7 cellular contexts compared by ENCODE assay signal in genomic region chr3:172093581-172094443, GRCh38. TPM values are rescaled to one million over a fixed set of nuclear protein-coding genes. Genes with fewer than 3 reads are reported as not detected.
A peak's percentile ranks its signal among the peaks of the same experiment; 100 is the strongest.
DNase-seq lines count a peak whose midpoint lies in the region; ATAC-seq, FAIRE-seq and TF ChIP-seq lines count a peak whose summit lies in the region.
"Not testable (repeated sequence)": the region's sequence is repeated elsewhere in the genome, so short reads cannot be mapped to it uniquely, and the experiment has no call there.

No MANE protein-coding gene starts in this region.

- not testable (repeated sequence) for H3K9me1 ChIP-seq in endothelial cell of umbilical vein (replicated peaks; ENCODE audit: control insufficient read depth, extremely low read depth, insufficient read depth, low read length)

- CTCF ChIA-PET in RWPE1 (lab: Yijun Ruan, JAX), result not testable (repeated sequence)
- CTCF ChIA-PET in endothelial cell of umbilical vein (lab: Charles Lee), result interaction anchor here (0.6 to 1.6 kb wide), 2 partner anchors 56 to 182 kb away, joined by 3 to 4 read pairs; no protein-coding TSS in a partner anchor

- DNase-seq in HL-60 (ENCODE audit: low read depth in 1 of 2, low spot score in 1 of 2); RWPE1 (ENCODE audit: low spot score); endothelial cell of umbilical vein (ENCODE audit: low read depth, low spot score); natural killer cell treated with Interleukin-12 subunit alpha and Interleukin-12 subunit beta and Interleukin-15 and Interleukin-18, amount 100 ng/mL, for 72 hours (ENCODE audit: low spot score); gastrocnemius medialis: not testable (repeated sequence)

- not testable (repeated sequence) for H3K9ac ChIP-seq in endothelial cell of umbilical vein (replicated peaks; ENCODE audit: extremely low read depth, insufficient read depth, low read length); liver (ENCODE audit: low read depth in 1 of 2, low read length in 2 of 2); subcutaneous abdominal adipose tissue (ENCODE audit: low read length in 5 of 5)

- peaks cover 26% of the 10 kb centered on the region for H4K20me1 ChIP-seq in endothelial cell of umbilical vein (replicated peaks; ENCODE audit: control insufficient read depth, extremely low read depth, insufficient read depth, low read length)

- in situ Hi-C loops in gastrocnemius medialis (cut with MboI; ENCODE audit: low sequenced_read_pairs in 4 of 4), result not testable (repeated sequence)

- not testable (repeated sequence) for TF ChIP-seq CTCF in HL-60 (IDR thresholded peaks at IDR 0.05; ENCODE audit: insufficient read depth, low read length); RWPE1 (conservative IDR thresholded peaks at IDR 0.05; ENCODE audit: low read depth); endothelial cell of umbilical vein (IDR thresholded peaks at IDR 0.05; ENCODE audit: extremely low read depth in 1 of 2, insufficient read depth in 1 of 2, low read depth in 1 of 2, low read length in 2 of 2); liver (IDR thresholded peaks at IDR 0.05; ENCODE audit: low read depth, low read length, missing input control); gastrocnemius medialis (IDR thresholded peaks at IDR 0.05 in 4 of 5, conservative IDR thresholded peaks at IDR 0.05 in 1 of 5)

- not testable (repeated sequence) for H2AFZ ChIP-seq in endothelial cell of umbilical vein (ENCODE audit: low read depth, low read length)

- H3K4me2 ChIP-seq in endothelial cell of umbilical vein (ENCODE audit: insufficient read depth, low read length), result peak overlapping the region; percentile 3

- peak overlapping the region; percentile 77 for H3K4me3 Mint-ChIP-seq in natural killer cell treated with Interleukin-12 subunit alpha and Interleukin-12 subunit beta and Interleukin-15 and Interleukin-18, amount 100 ng/mL, for 72 hours

- not testable (repeated sequence) for FAIRE-seq in endothelial cell of umbilical vein (lab: Jason Lieb, UNC)

- H3K4me3 ChIP-seq in HL-60 (replicated peaks; ENCODE audit: insufficient read depth, low read length); endothelial cell of umbilical vein (replicated peaks in 1 of 3; ENCODE audit: insufficient read depth in 1 of 3, low read depth in 1 of 3, low read length in 3 of 3); liver (ENCODE audit: low read depth in 1 of 3, low read length in 3 of 3); gastrocnemius medialis; subcutaneous abdominal adipose tissue (ENCODE audit: low read depth in 1 of 5, low read length in 5 of 5): not testable (repeated sequence)

- not testable (repeated sequence) for H3K9me3 ChIP-seq in endothelial cell of umbilical vein (replicated peaks; ENCODE audit: control insufficient read depth, insufficient read depth, low read length); liver (ENCODE audit: control insufficient read depth in 4 of 4, low read length in 3 of 4); gastrocnemius medialis; subcutaneous abdominal adipose tissue (ENCODE audit: control insufficient read depth in 5 of 5, low read length in 5 of 5)

- H3K36me3 ChIP-seq in endothelial cell of umbilical vein (ENCODE audit: control insufficient read depth in 2 of 2, extremely low read depth in 1 of 2, insufficient read depth in 2 of 2, low read length in 2 of 2); liver (ENCODE audit: control insufficient read depth in 4 of 4, insufficient read depth in 3 of 4, low read depth in 1 of 4, low read length in 3 of 4); gastrocnemius medialis; subcutaneous abdominal adipose tissue (ENCODE audit: control insufficient read depth in 5 of 5, insufficient read depth in 5 of 5, low read length in 5 of 5): not testable (repeated sequence)

- not testable (repeated sequence) for H3K27me3 ChIP-seq in HL-60 (ENCODE audit: insufficient read depth, poor library complexity, severe bottlenecking); endothelial cell of umbilical vein (ENCODE audit: control insufficient read depth in 2 of 2, insufficient read depth in 2 of 2, low read length in 2 of 2); liver (ENCODE audit: control insufficient read depth in 4 of 4, insufficient read depth in 4 of 4, low read length in 3 of 4); gastrocnemius medialis; subcutaneous abdominal adipose tissue (ENCODE audit: control insufficient read depth in 5 of 5, insufficient read depth in 4 of 5, low read length in 5 of 5)

- peaks cover 63% of the 10 kb centered on the region for H3K4me1 ChIP-seq in endothelial cell of umbilical vein (ENCODE audit: control insufficient read depth, extremely low read depth, insufficient read depth, low read length)
- peaks cover 5 to 25% (median 13%) of the 10 kb centered on the region in 4 donors for H3K4me1 ChIP-seq in liver (ENCODE audit: control insufficient read depth in 4 of 4, insufficient read depth in 4 of 4, low read length in 3 of 4)
- H3K4me1 ChIP-seq in gastrocnemius medialis, result peaks cover 56 to 59% of the 10 kb centered on the region in 2 donors
- peaks cover 3 to 47% (median 32%) of the 10 kb centered on the region in 5 donors for H3K4me1 ChIP-seq in subcutaneous abdominal adipose tissue (ENCODE audit: control insufficient read depth in 5 of 5, insufficient read depth in 5 of 5, low read length in 5 of 5)

- H3K36me3 Mint-ChIP-seq in natural killer cell treated with Interleukin-12 subunit alpha and Interleukin-12 subunit beta and Interleukin-15 and Interleukin-18, amount 100 ng/mL, for 72 hours, result peaks cover 20% of the 10 kb centered on the region

- TF ChIP-seq POLR2A in endothelial cell of umbilical vein (IDR thresholded peaks at IDR 0.05; ENCODE audit: low read depth, low read length); gastrocnemius medialis (IDR thresholded peaks at IDR 0.05): not testable (repeated sequence)

- H3K27ac ChIP-seq in HL-60 (replicated peaks) (peak overlapping the region; percentile 25), RWPE1 (peak overlapping the region; percentile 53), liver (ENCODE audit: low read depth in 1 of 2, low read length in 2 of 2) (peak overlapping the region in 1 of 2 donors; percentile 40), gastrocnemius medialis (peak overlapping the region in 3 of 4 donors; percentile 19 to 72 (median 64)), subcutaneous abdominal adipose tissue (ENCODE audit: low read depth, low read length) (peak overlapping the region; percentile 64)
- not testable (repeated sequence) for H3K27ac ChIP-seq in endothelial cell of umbilical vein (ENCODE audit: insufficient read depth, low read depth, low read length)

- ATAC-seq in natural killer cell treated with Interleukin-12 subunit alpha and Interleukin-12 subunit beta and Interleukin-15 and Interleukin-18, amount 100 ng/mL, for 72 hours; gastrocnemius medialis: not testable (repeated sequence)

- not testable (repeated sequence) for BruUV-seq in endothelial cell of umbilical vein (replicated peaks; lab: Mats Ljungman, UMichigan)

- H3K9me3 Mint-ChIP-seq in natural killer cell treated with Interleukin-12 subunit alpha and Interleukin-12 subunit beta and Interleukin-15 and Interleukin-18, amount 100 ng/mL, for 72 hours, result not testable (repeated sequence)

- H3K27ac Mint-ChIP-seq in natural killer cell treated with Interleukin-12 subunit alpha and Interleukin-12 subunit beta and Interleukin-15 and Interleukin-18, amount 100 ng/mL, for 72 hours, result peak overlapping the region; percentile 88 to 96

- TF ChIP-seq RAD21 in liver (IDR thresholded peaks at IDR 0.05), result not testable (repeated sequence)

- dilution Hi-C loops in endothelial cell of umbilical vein (cut with MboI; ENCODE audit: extremely low pct_ligation_motif_present, low sequenced_read_pairs), result not testable (repeated sequence)

- intact Hi-C loops in endothelial cell of umbilical vein (cut with micrococcal nuclease); gastrocnemius medialis (cut with DNase I; ENCODE audit: low total_unique reads): not testable (repeated sequence)

- H3K4me1 Mint-ChIP-seq in natural killer cell treated with Interleukin-12 subunit alpha and Interleukin-12 subunit beta and Interleukin-15 and Interleukin-18, amount 100 ng/mL, for 72 hours (ENCODE audit: low read depth in 2 of 2), result peaks cover 54 to 65% of the 10 kb centered on the region in 2 donors

- not testable (repeated sequence) for H3K27me3 Mint-ChIP-seq in natural killer cell treated with Interleukin-12 subunit alpha and Interleukin-12 subunit beta and Interleukin-15 and Interleukin-18, amount 100 ng/mL, for 72 hours

- POLR2A ChIA-PET in RWPE1 (lab: Yijun Ruan, JAX; ENCODE audit: low non-redundant PET); endothelial cell of umbilical vein (lab: Charles Lee): not testable (repeated sequence)

- WGBS in liver, result 94% methylated on average over 11 of the region's 13 CpGs

- peaks cover 95% of the 10 kb centered on the region for H3K79me2 ChIP-seq in endothelial cell of umbilical vein (ENCODE audit: control insufficient read depth, insufficient read depth, low read length)

RNA-seq across cellular contexts. Expression of gene FNDC3B, which starts 54.4 kb away (rescaled TPM):
- total RNA-seq in endothelial cell of umbilical vein, result 295 and 302 TPM in 2 replicates
- polyA plus RNA-seq in endothelial cell of umbilical vein, result 73.3 and 91.6 TPM in 2 replicates
- 33.7 and 41.2 TPM in 2 replicates for polyA plus RNA-seq in endothelial cell of umbilical vein (2011; cell fraction: cytosol; rRNA removed)
- polyA plus RNA-seq in endothelial cell of umbilical vein (2011; cell fraction: nucleus; rRNA removed), result 145 and 149 TPM in 2 replicates
- 102 and 121 TPM in 2 replicates for polyA plus RNA-seq in endothelial cell of umbilical vein (2012)
- 528 and 540 TPM in 2 replicates for polyA minus RNA-seq in endothelial cell of umbilical vein
- polyA minus RNA-seq in endothelial cell of umbilical vein (2011; cell fraction: cytosol; rRNA and poly(A)+ RNA removed), result 13.1 TPM
- polyA minus RNA-seq in endothelial cell of umbilical vein (2011; cell fraction: nucleus; rRNA and poly(A)+ RNA removed), result 861 and 1,327 TPM in 2 replicates
- 10 to 100 TPM; 36.4 to 74.2 TPM for total RNA-seq in liver
- 10 to 100 TPM; 23.3 to 29.4 TPM for polyA plus RNA-seq in liver
- total RNA-seq in natural killer cell treated with Interleukin-12 subunit alpha and Interleukin-12 subunit beta and Interleukin-15 and Interleukin-18, amount 100 ng/mL, for 72 hours, result 100 to 1,000 TPM; 149 to 217 TPM
- total RNA-seq in gastrocnemius medialis, result 100 to 1,000 TPM in 1 of 4 donors, 10 to 100 TPM in 3; 42.5 to 110 (median 74.2) TPM
